ENCODE assay signal across 8 cellular contexts in the genomic region with DNA sequence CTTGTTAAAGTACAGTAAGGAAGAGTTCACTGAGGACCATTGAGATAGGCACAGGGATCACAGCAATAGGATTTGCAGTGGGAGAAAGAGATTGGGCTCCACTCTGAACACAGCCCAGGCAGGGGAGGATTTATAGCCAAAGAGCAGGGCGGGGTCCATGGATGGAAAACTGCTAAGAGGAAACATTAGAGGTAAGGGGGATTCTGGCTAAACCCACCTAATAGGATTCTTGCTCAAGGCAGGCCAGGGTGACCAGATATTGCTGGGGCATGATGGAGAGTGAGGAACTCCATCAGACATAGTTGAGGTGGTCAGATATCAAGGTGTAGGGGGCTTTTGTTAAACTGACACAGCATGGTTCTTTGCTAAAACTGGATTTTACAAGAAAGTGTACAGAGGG.
"Had no signal": no experiment of that assay in that cellular context is flagged by ENCODE, and none has a peak within 500 bp of the region (broad histone marks: within the 10 kb centered on the region; RNA-seq: fewer than 3 reads in every experiment).

No MANE protein-coding gene starts in this region.

- H3K4me1 Mint-ChIP-seq: IgD-negative memory B cell had no signal

- H3K4me3 ChIP-seq: K562 had no signal

- H3K4me2 ChIP-seq: KMS-11 had no signal

- DNase-seq: IMR-90, KBM-7, KG1 had no signal

- H3K4me3 Mint-ChIP-seq: IgD-negative memory B cell had no signal

- H3K36me3 Mint-ChIP-seq: IgD-negative memory B cell had no signal

- H3K27ac Mint-ChIP-seq: IgD-negative memory B cell had no signal

- H3K9ac ChIP-seq: KMS-11 had no signal

- H3K27ac ChIP-seq: HL-60, KMS-11 had no signal

- ATAC-seq: HepG2, K562 had no signal
